Comparison of ENCODE assay signal across 39 cellular contexts in genomic region chr1:33854091-33854490, GRCh38. TPM values are rescaled to one million over a fixed set of nuclear protein-coding genes. Genes with fewer than 3 reads are reported as not detected.
"Had no signal": no experiment of that assay in that cellular context is flagged by ENCODE, and none has a peak within 500 bp of the region (broad histone marks: within the 10 kb centered on the region; RNA-seq: fewer than 3 reads in every experiment).

No MANE protein-coding gene starts in this region.

- H3K4me3 ChIP-seq: adrenal gland, body of pancreas, esophagus squamous epithelium, gastroesophageal sphincter, heart right ventricle had no signal

- DNase-seq: activated CD4-positive, alpha-beta memory T cell treated with anti-CD3 and anti-CD28 coated beads for 36 hours; activated CD4-positive, alpha-beta T cell treated with anti-CD3 and anti-CD28 coated beads for 36 hours; activated CD4-positive, alpha-beta T cell treated with anti-CD3 and anti-CD28 coated beads, Interleukin-2, amount 10 ng/mL, durations not matched to agents 24 days and 14 days; activated CD4-positive, CD25-positive, alpha-beta regulatory T cell; activated CD4-positive, CD25-positive, alpha-beta regulatory T cell treated with anti-CD3 and anti-CD28 coated beads, Interleukin-2, amount 50 U/mL, for 72 hours; activated CD8-positive, alpha-beta memory T cell treated with anti-CD3 and anti-CD28 coated beads, Interleukin-2, amount 10 ng/mL, durations not matched to agents 7 days and 5 days; activated CD8-positive, alpha-beta memory T cell treated with anti-CD3 and anti-CD28 coated beads, Interleukin-2, amount 50 U/mL, for 4 hours; activated CD8-positive, alpha-beta T cell treated with anti-CD3 and anti-CD28 coated beads, Interleukin-2, amount 10 ng/mL, durations not matched to agents 7 days and 5 days; activated effector memory CD4-positive, alpha-beta T cell treated with anti-CD3 and anti-CD28 coated beads, Interleukin-2, amount 50 U/mL, for 16 hours; activated naive CD4-positive, alpha-beta T cell treated with anti-CD3 and anti-CD28 coated beads for 36 hours; activated naive CD8-positive, alpha-beta T cell treated with anti-CD3 and anti-CD28 coated beads for 36 hours; activated naive CD8-positive, alpha-beta T cell treated with anti-CD3 and anti-CD28 coated beads, Interleukin-2, amount 50 U/mL, for 24 hours; activated T-cell treated with anti-CD3 and anti-CD28 coated beads, Interleukin-2, amount 50 U/mL, for 1 hour; activated T-cell treated with anti-CD3 and anti-CD28 coated beads, Interleukin-2, amount 50 U/mL, for 48 hours; adrenal gland; aorta; body of pancreas; caudate nucleus; cortex of kidney; effector CD8-positive, alpha-beta T cell; esophagus squamous epithelium; foreskin melanocyte; heart right ventricle; T-helper 2 cell had no signal

- H3K27me3 ChIP-seq: adrenal gland, body of pancreas had no signal

- H3K36me3 ChIP-seq: adrenal gland, esophagus squamous epithelium, gastroesophageal sphincter, heart right ventricle had no signal

- H3K4me1 Mint-ChIP-seq: activated CD4-positive, alpha-beta T cell treated with anti-CD3 and anti-CD28 coated beads for 36 hours; activated CD4-positive, alpha-beta T cell treated with anti-CD3 and anti-CD28 coated beads, Interleukin-2, amount 10 ng/mL, durations not matched to agents 24 days and 14 days; activated CD8-positive, alpha-beta memory T cell treated with anti-CD3 and anti-CD28 coated beads, Interleukin-2, amount 10 ng/mL, durations not matched to agents 7 days and 5 days; activated naive CD4-positive, alpha-beta T cell treated with anti-CD3 and anti-CD28 coated beads, Interleukin-2, amount 50 U/mL, for 24 hours; activated naive CD8-positive, alpha-beta T cell treated with anti-CD3 and anti-CD28 coated beads, Interleukin-2, amount 50 U/mL, for 24 hours had no signal

- FAIRE-seq: colon, endometrium, endothelial cell of umbilical vein had no signal

- H3K9me3 ChIP-seq: adrenal gland, body of pancreas, esophagus squamous epithelium, gastroesophageal sphincter, heart right ventricle had no signal

- H3K27ac Mint-ChIP-seq: activated CD4-positive, alpha-beta memory T cell treated with anti-CD3 and anti-CD28 coated beads for 36 hours; activated CD4-positive, alpha-beta T cell treated with anti-CD3 and anti-CD28 coated beads for 36 hours; activated CD4-positive, alpha-beta T cell treated with anti-CD3 and anti-CD28 coated beads, Interleukin-2, amount 10 ng/mL, durations not matched to agents 24 days and 14 days; activated CD8-positive, alpha-beta memory T cell treated with anti-CD3 and anti-CD28 coated beads, Interleukin-2, amount 10 ng/mL, durations not matched to agents 7 days and 5 days; activated CD8-positive, alpha-beta T cell treated with anti-CD3 and anti-CD28 coated beads, Interleukin-2, amount 10 ng/mL, durations not matched to agents 7 days and 5 days; activated naive CD4-positive, alpha-beta T cell treated with anti-CD3 and anti-CD28 coated beads for 36 hours; activated naive CD4-positive, alpha-beta T cell treated with anti-CD3 and anti-CD28 coated beads, Interleukin-2, amount 50 U/mL, for 24 hours; activated naive CD8-positive, alpha-beta T cell treated with anti-CD3 and anti-CD28 coated beads for 36 hours; activated naive CD8-positive, alpha-beta T cell treated with anti-CD3 and anti-CD28 coated beads, Interleukin-2, amount 50 U/mL, for 24 hours; activated T-helper 1 cell treated with anti-CD3 and anti-CD28 coated beads, Interleukin-12 subunit alpha, Interleukin-12 subunit beta, Interleukin-2, Interleukin-4 antibody, amounts not matched to agents 30 ng/mL and 10 ng/mL and 1 ng/mL, durations not matched to agents 14 hours and 24 hours and 36 hours; activated T-helper 2 cell treated with anti-CD3 and anti-CD28 coated beads, Interferon-gamma antibody, Interleukin-2, Interleukin-4, amounts not matched to agents 10 μg/mL and 5 μg/mL and 100 μg/mL, durations not matched to agents 14 hours and 24 hours and 36 hours had no signal

- H3K4me1 ChIP-seq: adrenal gland, body of pancreas, esophagus squamous epithelium, gastroesophageal sphincter, heart right ventricle had no signal

- H3K27ac ChIP-seq: adrenal gland, body of pancreas, epithelial cell of prostate, esophagus squamous epithelium, gastroesophageal sphincter, heart right ventricle had no signal

- ATAC-seq: activated CD4-positive, alpha-beta T cell treated with anti-CD3 and anti-CD28 coated beads for 36 hours; activated CD8-positive, alpha-beta memory T cell treated with anti-CD3 and anti-CD28 coated beads, Interleukin-2, amount 10 ng/mL, durations not matched to agents 7 days and 5 days; activated CD8-positive, alpha-beta T cell treated with anti-CD3 and anti-CD28 coated beads, Interleukin-2, amount 10 ng/mL, durations not matched to agents 7 days and 5 days; activated naive CD8-positive, alpha-beta T cell treated with anti-CD3 and anti-CD28 coated beads, Interleukin-2, amount 50 U/mL, for 24 hours; body of pancreas; gastroesophageal sphincter; heart right ventricle had no signal

- H3K9me3 Mint-ChIP-seq: activated CD4-positive, alpha-beta memory T cell treated with anti-CD3 and anti-CD28 coated beads for 36 hours; activated CD4-positive, alpha-beta T cell treated with anti-CD3 and anti-CD28 coated beads, Interleukin-2, amount 10 ng/mL, durations not matched to agents 24 days and 14 days; activated naive CD4-positive, alpha-beta T cell treated with anti-CD3 and anti-CD28 coated beads for 36 hours; activated naive CD4-positive, alpha-beta T cell treated with anti-CD3 and anti-CD28 coated beads, Interleukin-2, amount 50 U/mL, for 24 hours; activated naive CD8-positive, alpha-beta T cell treated with anti-CD3 and anti-CD28 coated beads for 36 hours; activated naive CD8-positive, alpha-beta T cell treated with anti-CD3 and anti-CD28 coated beads, Interleukin-2, amount 50 U/mL, for 24 hours; activated T-helper 1 cell treated with anti-CD3 and anti-CD28 coated beads, Interleukin-12 subunit alpha, Interleukin-12 subunit beta, Interleukin-2, Interleukin-4 antibody, amounts not matched to agents 30 ng/mL and 10 ng/mL and 1 ng/mL, durations not matched to agents 14 hours and 24 hours and 36 hours; activated T-helper 2 cell treated with anti-CD3 and anti-CD28 coated beads, Interferon-gamma antibody, Interleukin-2, Interleukin-4, amounts not matched to agents 10 μg/mL and 5 μg/mL and 100 μg/mL, durations not matched to agents 14 hours and 24 hours and 36 hours had no signal

- H3K36me3 Mint-ChIP-seq: activated CD4-positive, alpha-beta memory T cell treated with anti-CD3 and anti-CD28 coated beads for 36 hours; activated CD8-positive, alpha-beta memory T cell treated with anti-CD3 and anti-CD28 coated beads, Interleukin-2, amount 10 ng/mL, durations not matched to agents 7 days and 5 days; activated naive CD4-positive, alpha-beta T cell treated with anti-CD3 and anti-CD28 coated beads, Interleukin-2, amount 50 U/mL, for 24 hours; activated naive CD8-positive, alpha-beta T cell treated with anti-CD3 and anti-CD28 coated beads for 36 hours had no signal

- H3K4me3 Mint-ChIP-seq: activated CD4-positive, alpha-beta memory T cell treated with anti-CD3 and anti-CD28 coated beads for 36 hours; activated CD4-positive, alpha-beta T cell treated with anti-CD3 and anti-CD28 coated beads for 36 hours; activated CD4-positive, alpha-beta T cell treated with anti-CD3 and anti-CD28 coated beads, Interleukin-2, amount 10 ng/mL, durations not matched to agents 24 days and 14 days; activated CD8-positive, alpha-beta memory T cell treated with anti-CD3 and anti-CD28 coated beads, Interleukin-2, amount 10 ng/mL, durations not matched to agents 7 days and 5 days; activated CD8-positive, alpha-beta T cell treated with anti-CD3 and anti-CD28 coated beads, Interleukin-2, amount 10 ng/mL, durations not matched to agents 7 days and 5 days; activated naive CD4-positive, alpha-beta T cell treated with anti-CD3 and anti-CD28 coated beads for 36 hours; activated naive CD4-positive, alpha-beta T cell treated with anti-CD3 and anti-CD28 coated beads, Interleukin-2, amount 50 U/mL, for 24 hours; activated naive CD8-positive, alpha-beta T cell treated with anti-CD3 and anti-CD28 coated beads for 36 hours; activated naive CD8-positive, alpha-beta T cell treated with anti-CD3 and anti-CD28 coated beads, Interleukin-2, amount 50 U/mL, for 24 hours; activated T-helper 1 cell treated with anti-CD3 and anti-CD28 coated beads, Interleukin-12 subunit alpha, Interleukin-12 subunit beta, Interleukin-2, Interleukin-4 antibody, amounts not matched to agents 30 ng/mL and 10 ng/mL and 1 ng/mL, durations not matched to agents 14 hours and 24 hours and 36 hours had no signal

RNA-seq across cellular contexts. Expression of gene HMGB4, which starts 9.8 kb away (rescaled TPM):
- total RNA-seq: activated CD4-positive, alpha-beta memory T cell treated with anti-CD3 and anti-CD28 coated beads for 36 hours; activated CD4-positive, alpha-beta T cell treated with anti-CD3 and anti-CD28 coated beads for 36 hours; activated CD4-positive, alpha-beta T cell treated with anti-CD3 and anti-CD28 coated beads, Interleukin-2, amount 10 ng/mL, durations not matched to agents 24 days and 14 days; activated CD8-positive, alpha-beta memory T cell treated with anti-CD3 and anti-CD28 coated beads for 36 hours; activated CD8-positive, alpha-beta memory T cell treated with anti-CD3 and anti-CD28 coated beads, Interleukin-2, amount 10 ng/mL, durations not matched to agents 7 days and 5 days; activated CD8-positive, alpha-beta T cell treated with anti-CD3 and anti-CD28 coated beads, Interleukin-2, amount 10 ng/mL, durations not matched to agents 7 days and 5 days; activated naive CD4-positive, alpha-beta T cell treated with anti-CD3 and anti-CD28 coated beads for 36 hours; activated naive CD8-positive, alpha-beta T cell treated with anti-CD3 and anti-CD28 coated beads for 36 hours; activated T-helper 1 cell treated with anti-CD3 and anti-CD28 coated beads, Interleukin-12 subunit alpha, Interleukin-12 subunit beta, Interleukin-2, Interleukin-4 antibody, amounts not matched to agents 30 ng/mL and 10 ng/mL and 1 ng/mL, durations not matched to agents 14 hours and 24 hours and 36 hours; activated T-helper 2 cell treated with anti-CD3 and anti-CD28 coated beads, Interferon-gamma antibody, Interleukin-2, Interleukin-4, amounts not matched to agents 10 μg/mL and 5 μg/mL and 100 μg/mL, durations not matched to agents 14 hours and 24 hours and 36 hours; adrenal gland; aorta; body of pancreas; chondrocyte; dermis microvascular lymphatic vessel endothelial cell; endothelial cell of umbilical vein; esophagus squamous epithelium; fibroblast of lung; fibroblast of villous mesenchyme; gastroesophageal sphincter; glomerular endothelial cell; heart right ventricle had no signal
- polyA plus RNA-seq: adrenal gland, aorta, endothelial cell of umbilical vein, esophagus, fibroblast of lung, heart right ventricle had no signal
